Comparison of ENCODE assay signal across 11 cellular contexts in the genomic region with DNA sequence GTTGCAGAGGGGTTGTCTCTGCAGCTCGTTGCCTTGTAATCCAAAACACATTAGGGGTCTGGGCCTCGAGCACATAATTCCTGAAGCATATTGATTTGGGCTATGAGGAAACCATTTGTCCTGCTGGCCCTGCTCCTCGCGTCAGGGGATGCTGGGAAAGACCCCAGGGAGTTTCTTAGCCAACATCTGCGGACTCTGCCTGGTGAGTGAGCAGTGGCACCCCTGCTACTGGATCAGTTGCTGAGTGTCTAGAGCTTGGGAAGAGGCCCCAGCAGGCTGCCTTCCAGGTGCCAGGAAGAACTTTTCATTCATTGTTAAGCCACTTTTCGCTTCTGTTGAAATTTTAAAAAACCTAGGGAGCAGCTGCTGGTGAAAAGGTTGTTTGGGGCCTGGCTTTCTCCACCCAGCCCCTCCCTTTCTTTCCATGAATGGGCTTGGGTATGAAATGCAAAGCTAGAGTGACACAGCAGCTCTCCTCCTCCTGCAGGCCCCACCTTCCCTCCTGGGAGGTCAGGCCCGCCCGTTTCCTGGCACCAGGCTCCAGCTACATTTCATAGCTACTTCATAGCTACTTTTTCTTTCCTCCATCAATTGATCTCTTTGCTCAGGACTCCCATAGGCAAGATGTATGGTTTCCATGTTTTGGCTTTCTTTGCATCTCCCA. TPM values are rescaled to one million over a fixed set of nuclear protein-coding genes. Genes with fewer than 3 reads are reported as not detected.
A peak's percentile ranks its signal among the peaks of the same experiment; 100 is the strongest.
DNase-seq lines count a peak whose midpoint lies in the region; ATAC-seq and TF ChIP-seq lines count a peak whose summit lies in the region.
"Had no signal": no experiment of that assay in that cellular context is flagged by ENCODE, and none has a peak within 500 bp of the region (broad histone marks: within the 10 kb centered on the region; RNA-seq: fewer than 3 reads in every experiment).

No MANE protein-coding gene starts in this region.

- H3K36me3 ChIP-seq in psoas muscle (ENCODE audit: insufficient read depth in 1 of 2, low read depth in 1 of 2) = peaks cover 6 to 97% of the 10 kb centered on the region in 2 donors
- peaks cover 3 to 82% of the 10 kb centered on the region in 2 donors for H3K36me3 ChIP-seq in gastrocnemius medialis

- H3K4me1 ChIP-seq in psoas muscle (peaks cover 17% of the 10 kb centered on the region), gastrocnemius medialis (peaks cover 0 to 4% of the 10 kb centered on the region in 2 donors)
- H3K4me1 ChIP-seq: BE2C had no signal

- 46 to 74% (median 51%) methylated on average over 8 of the region's 8 CpGs for WGBS in psoas muscle, 3 donors

- H3K4me3 ChIP-seq in epithelial cell of esophagus (ENCODE audit: low read length) (no peak overlapping the region), psoas muscle (no peak overlapping the region), gastrocnemius medialis (no peak overlapping the region)
- H3K4me3 ChIP-seq: dorsolateral prefrontal cortex, skin epidermis had no signal

- peak; percentile 41 for DNase-seq in NCI-H345 (lab: John Stamatoyannopoulos, UW)
- DNase-seq in NCI-H345 treated with DMSO at 0.1 percent for 48 hours (lab: John Stamatoyannopoulos, UW; ENCODE audit: unreplicated experiment) = no peak
- DNase-seq in NCI-H69 (lab: John Stamatoyannopoulos, UW) = peak; percentile 27
- peak; percentile 78 for DNase-seq in epithelial cell of esophagus (ENCODE audit: low read depth)
- peak in 1 of 2 donors; percentile 62 for DNase-seq in psoas muscle
- no peak for DNase-seq in gastrocnemius medialis
- DNase-seq: BE2C, dorsolateral prefrontal cortex had no signal

- H3K9me3 ChIP-seq in psoas muscle = no peaks in the 10 kb centered on the region
- no peaks in the 10 kb centered on the region for H3K9me3 ChIP-seq in gastrocnemius medialis
- H3K9me3 ChIP-seq: BE2C had no signal

- TF ChIP-seq CTCF in epithelial cell of esophagus (IDR thresholded peaks at IDR 0.05; ENCODE audit: insufficient read depth, low read depth, low read length, missing control alignments) (no peak), psoas muscle (IDR thresholded peaks at IDR 0.05) (no peak), gastrocnemius medialis (IDR thresholded peaks at IDR 0.05 in 4 of 5, conservative IDR thresholded peaks at IDR 0.05 in 1 of 5) (no peak)

- H3K27ac ChIP-seq in psoas muscle (peak overlapping the region; percentile 21), gastrocnemius medialis (no peak overlapping the region)

- intact Hi-C loops in psoas muscle (cut with DNase I) (no loop called here), gastrocnemius medialis (cut with DNase I; ENCODE audit: low total_unique reads) (no loop called here)

- TF ChIP-seq POLR2A in gastrocnemius medialis (IDR thresholded peaks at IDR 0.05) = no peak

- H3K27me3 ChIP-seq in psoas muscle (ENCODE audit: insufficient read depth in 3 of 3, low read length in 2 of 3) = no peaks in the 10 kb centered on the region
- H3K27me3 ChIP-seq in gastrocnemius medialis = no peaks in the 10 kb centered on the region
- H3K27me3 ChIP-seq: BE2C had no signal

- ATAC-seq in psoas muscle (peak in 1 of 4 donors; percentile 39), GM21529 (IDR thresholded peaks at IDR 0.05; ENCODE audit: unreplicated experiment) (no peak), gastrocnemius medialis (no peak), GM21367 (IDR thresholded peaks at IDR 0.05; ENCODE audit: unreplicated experiment) (no peak)

- in situ Hi-C loops in gastrocnemius medialis (cut with MboI; ENCODE audit: low sequenced_read_pairs in 4 of 4) = loop anchor here (5.0 to 25.0 kb wide), 6 partner anchors 65 to 403 kb away; a partner anchor contains a TSS

RNA-seq across cellular contexts. Expression of a gene that starts 26.8 kb away (rescaled TPM):
- under 1 TPM; 0.21 to 0.46 (median 0.23) TPM for total RNA-seq in psoas muscle
- under 1 TPM; 0.25 to 0.61 (median 0.31) TPM for polyA plus RNA-seq in psoas muscle
- under 1 TPM in 2 of 4 donors, not detected in 2; 0.36 to 0.49 TPM for total RNA-seq in gastrocnemius medialis

Comparison
In these comparisons a context has a peak if more than half of its experiments do, and no peak if none do; other contexts are left out.
1. DNase-seq: peak in NCI-H345 (single experiment), NCI-H69 (single experiment) and epithelial cell of esophagus (single experiment); none in NCI-H345 treated with DMSO at 0.1 percent for 48 hours (single experiment) and gastrocnemius medialis (0 of 2).